14 cellular contexts compared by ENCODE assay signal in the genomic region with DNA sequence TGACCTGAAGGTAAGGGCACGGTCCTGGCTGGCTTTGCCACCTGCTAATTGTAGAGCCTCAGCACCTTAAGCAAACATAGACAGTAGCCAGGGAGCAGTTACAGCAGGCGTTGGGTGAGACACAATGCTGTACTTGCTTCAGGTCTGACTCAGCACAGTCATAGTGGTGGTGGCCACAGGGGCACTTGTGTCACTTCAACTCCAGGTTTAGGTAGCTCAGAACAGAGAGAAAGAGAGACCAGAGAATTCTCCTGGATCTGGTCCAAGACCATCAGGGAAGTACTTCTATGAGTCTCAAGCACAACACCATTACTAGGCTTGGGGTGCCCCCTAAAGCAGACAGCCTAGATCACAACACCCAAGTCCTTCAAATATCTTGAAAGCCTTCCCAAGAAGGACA.
DNase-seq lines count a peak whose midpoint lies in the region; ATAC-seq and TF ChIP-seq lines count a peak whose summit lies in the region.
"Had no signal": no experiment of that assay in that cellular context is flagged by ENCODE, and none has a peak within 500 bp of the region (broad histone marks: within the 10 kb centered on the region; RNA-seq: fewer than 3 reads in every experiment).

No MANE protein-coding gene starts in this region.

- no peak overlapping the region for H2BK15ac ChIP-seq in mesendoderm (replicated peaks; ENCODE audit: low read depth)

- H3K4me3 ChIP-seq in mesendoderm (ENCODE audit: low read length) (no peak overlapping the region), esophagus muscularis mucosa (no peak overlapping the region)
- H3K4me3 ChIP-seq: A549, GM23248 had no signal

- no peak overlapping the region for H3K4me2 ChIP-seq in mesendoderm (ENCODE audit: low read length)
- H3K4me2 ChIP-seq: A549 had no signal

- H3K27me3 ChIP-seq in mesendoderm (ENCODE audit: insufficient read depth, low read length, poor library complexity) (no peaks in the 10 kb centered on the region), esophagus muscularis mucosa (no peaks in the 10 kb centered on the region)

- TF ChIP-seq CTCF in esophagus muscularis mucosa (IDR thresholded peaks at IDR 0.05) = no peak

- no peak overlapping the region for H2BK5ac ChIP-seq in mesendoderm (ENCODE audit: low read length)

- TF ChIP-seq EP300 in esophagus muscularis mucosa (IDR thresholded peaks at IDR 0.05) = no peak

- intact Hi-C loops in esophagus muscularis mucosa (cut with DNase I) = no loop called here

- H3K23ac ChIP-seq in mesendoderm (ENCODE audit: low read length) = no peak overlapping the region

- H4K8ac ChIP-seq in mesendoderm (ENCODE audit: low read depth, low read length) = no peak overlapping the region

- H3K9ac ChIP-seq in mesendoderm (ENCODE audit: low read length) = no peak overlapping the region
- H3K9ac ChIP-seq: GM23248 had no signal

- no peak overlapping the region for H3K18ac ChIP-seq in mesendoderm (ENCODE audit: low read length)

- no CpG with 5 or more reads among the region's 2 CpGs for WGBS in mesendoderm (ENCODE audit: extremely low coverage, insufficient coverage, low lambda C conversion rate)
- WGBS in esophagus muscularis mucosa = 86% methylated on average over 2 of the region's 2 CpGs

- no peak overlapping the region for H2BK120ac ChIP-seq in mesendoderm (ENCODE audit: low read depth, low read length)

- peak; percentile 75 for ATAC-seq in HG02642 (IDR thresholded peaks at IDR 0.05; ENCODE audit: poor library complexity, unreplicated experiment)
- ATAC-seq: A549; stimulated activated effector memory CD8-positive, alpha-beta T cell treated with anti-CD3 and anti-CD28 coated beads, Interleukin-12 subunit alpha, Interleukin-12 subunit beta, amount 100 ng/mL, for 72 hours had no signal

- TF ChIP-seq POLR2A in esophagus muscularis mucosa (IDR thresholded peaks at IDR 0.05; ENCODE audit: low read depth) = no peak

- H3K56ac ChIP-seq in mesendoderm (ENCODE audit: low read length) = no peak overlapping the region

- H3K79me2 ChIP-seq in mesendoderm (ENCODE audit: control insufficient read depth, insufficient read depth, low read length) = no peaks in the 10 kb centered on the region

- H3K27ac ChIP-seq in mesendoderm (ENCODE audit: low read depth, low read length) (no peak overlapping the region), esophagus muscularis mucosa (replicated peaks in 1 of 4) (no peak overlapping the region)
- H3K27ac ChIP-seq: A549, GM23248 had no signal

- DNase-seq in NCI-H748 (lab: John Stamatoyannopoulos, UW; ENCODE audit: unreplicated experiment) (peak; percentile 22), NCI-H748 treated with DMSO at 0.1 percent for 48 hours (lab: John Stamatoyannopoulos, UW) (no peak), NCI-H1092 treated with DMSO at 0.1 percent for 48 hours (lab: John Stamatoyannopoulos, UW) (peak; percentile 55), mesendoderm (peak; percentile 69), NCI-H226 (no peak), esophagus muscularis mucosa (ENCODE audit: extremely low spot score) (no peak), H4 (ENCODE audit: low spot score) (no peak)
- DNase-seq: activated naive CD4-positive, alpha-beta T cell treated with anti-CD3 and anti-CD28 coated beads for 36 hours; cortex of kidney; GM23248; IMR-90 had no signal

- H3K9me3 ChIP-seq in esophagus muscularis mucosa = no peaks in the 10 kb centered on the region
- H3K9me3 ChIP-seq: A549 had no signal

- no peaks in the 10 kb centered on the region for H3K36me3 ChIP-seq in mesendoderm (ENCODE audit: control insufficient read depth, insufficient read depth, low read length)
- H3K36me3 ChIP-seq in esophagus muscularis mucosa = no peaks in the 10 kb centered on the region

- H3K4me1 ChIP-seq in mesendoderm (ENCODE audit: control insufficient read depth, low read depth, low read length) (no peaks in the 10 kb centered on the region), esophagus muscularis mucosa (no peaks in the 10 kb centered on the region)
- H3K4me1 ChIP-seq: A549 had no signal

- no peak overlapping the region for H4K5ac ChIP-seq in mesendoderm (ENCODE audit: low read length)

- no peaks in the 10 kb centered on the region for H3K79me1 ChIP-seq in mesendoderm (ENCODE audit: low read length)

- H3K4ac ChIP-seq in mesendoderm (ENCODE audit: low read depth, low read length) = no peak overlapping the region

- H2AK5ac ChIP-seq in mesendoderm (ENCODE audit: low read length) = no peak overlapping the region

Comparison
In these comparisons a context has a peak if more than half of its experiments do, and no peak if none do; other contexts are left out.
1. DNase-seq: peak in NCI-H748 (single experiment), NCI-H1092 treated with DMSO at 0.1 percent for 48 hours (single experiment) and mesendoderm (single experiment); none in NCI-H748 treated with DMSO at 0.1 percent for 48 hours (single experiment), NCI-H226 (single experiment), esophagus muscularis mucosa (single experiment) and H4 (single experiment).